In the genomic region with DNA sequence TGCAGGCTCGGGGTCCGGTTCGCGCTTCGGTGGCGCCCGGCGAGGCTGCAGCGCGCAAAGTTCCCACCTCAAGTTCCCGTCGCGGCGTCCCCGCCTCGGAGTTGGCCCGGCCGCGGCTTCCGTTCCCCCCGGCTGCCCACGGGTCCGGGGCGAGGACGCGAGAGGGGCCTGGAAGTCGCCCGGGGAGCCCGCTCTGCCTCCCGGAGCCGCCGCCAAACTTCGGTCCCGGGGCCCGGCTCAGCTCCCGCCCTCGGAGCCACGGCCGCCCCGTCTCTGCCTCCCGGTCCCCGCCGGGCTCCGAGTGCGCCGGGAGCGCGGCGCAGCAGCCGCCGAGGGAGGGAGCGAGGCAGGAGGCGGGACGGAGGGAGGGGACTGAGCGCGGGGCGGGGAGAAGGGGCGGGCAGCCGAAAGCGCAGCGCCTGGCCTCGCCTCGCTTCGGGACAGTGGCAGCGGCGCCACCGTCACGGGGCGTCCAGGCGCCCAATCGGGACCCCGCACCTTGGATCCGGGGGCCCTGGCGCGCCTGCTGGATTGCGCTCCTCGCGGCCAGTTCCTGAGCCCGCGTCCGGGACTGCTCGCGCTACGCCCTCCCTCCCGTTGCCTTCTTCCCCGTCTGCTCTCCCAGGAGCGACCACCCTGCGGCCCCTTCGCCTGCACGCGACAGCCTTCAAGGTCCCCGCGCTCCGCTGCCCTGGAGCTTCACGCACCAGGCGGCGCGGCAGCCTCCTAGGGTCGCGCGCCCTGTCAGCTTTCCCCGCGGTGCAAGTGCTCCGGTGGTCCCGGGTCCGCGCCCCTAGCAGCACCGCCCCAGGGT, we compare ENCODE assay signal across 8 cellular contexts. TPM values are rescaled to one million over a fixed set of nuclear protein-coding genes. Genes with fewer than 3 reads are reported as not detected.
A peak's percentile ranks its signal among the peaks of the same experiment; 100 is the strongest.
DNase-seq lines count a peak whose midpoint lies in the region; ATAC-seq and TF ChIP-seq lines count a peak whose summit lies in the region.

A gene with protein sequence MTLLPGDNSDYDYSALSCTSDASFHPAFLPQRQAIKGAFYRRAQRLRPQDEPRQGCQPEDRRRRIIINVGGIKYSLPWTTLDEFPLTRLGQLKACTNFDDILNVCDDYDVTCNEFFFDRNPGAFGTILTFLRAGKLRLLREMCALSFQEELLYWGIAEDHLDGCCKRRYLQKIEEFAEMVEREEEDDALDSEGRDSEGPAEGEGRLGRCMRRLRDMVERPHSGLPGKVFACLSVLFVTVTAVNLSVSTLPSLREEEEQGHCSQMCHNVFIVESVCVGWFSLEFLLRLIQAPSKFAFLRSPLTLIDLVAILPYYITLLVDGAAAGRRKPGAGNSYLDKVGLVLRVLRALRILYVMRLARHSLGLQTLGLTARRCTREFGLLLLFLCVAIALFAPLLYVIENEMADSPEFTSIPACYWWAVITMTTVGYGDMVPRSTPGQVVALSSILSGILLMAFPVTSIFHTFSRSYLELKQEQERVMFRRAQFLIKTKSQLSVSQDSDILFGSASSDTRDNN (minus strand): TSS at position 305 of the 814 bp plus-strand sequence. CDS start 12,769 bp downstream, outside the sequence.

- H3K27ac Mint-ChIP-seq in activated naive CD8-positive, alpha-beta T cell treated with anti-CD3 and anti-CD28 coated beads, Interleukin-2, amount 10 ng/mL, durations not matched to agents 7 days and 5 days: no peak within 1 kb of the TSS

- H3K9me3 Mint-ChIP-seq in activated naive CD8-positive, alpha-beta T cell treated with anti-CD3 and anti-CD28 coated beads, Interleukin-2, amount 10 ng/mL, durations not matched to agents 7 days and 5 days: no peaks in the 10 kb centered on the region

- DNase-seq in AG10803 (ENCODE audit: low read depth) (peak; percentile 77), H4 (ENCODE audit: low spot score) (peak; percentile 64), cardiac muscle cell (ENCODE audit: low read depth in 1 of 2, low spot score in 1 of 2) (peak; percentile 81 to 95), posterior cingulate gyrus (peak in 9 of 10 donors; percentile 43 to 93 (median 69)), NK-92 (lab: John Stamatoyannopoulos, UW; ENCODE audit: unreplicated experiment) (no peak)
- DNase-seq in activated naive CD8-positive, alpha-beta T cell treated with anti-CD3 and anti-CD28 coated beads, Interleukin-2, amount 10 ng/mL, durations not matched to agents 7 days and 5 days: peak; percentile 68

- peak within 1 kb of the TSS; percentile 65 for H3K4me3 ChIP-seq in AG10803 (ENCODE audit: low read length)
- H3K4me3 ChIP-seq in cardiac muscle cell: peak within 1 kb of the TSS; percentile 60

- TF ChIP-seq CTCF in AG10803 (conservative IDR thresholded peaks at IDR 0.05; ENCODE audit: low read length): no peak
- no peak for TF ChIP-seq CTCF in cardiac muscle cell (IDR thresholded peaks at IDR 0.05; ENCODE audit: low read depth, low read length)

- H3K27me3 ChIP-seq in cardiac muscle cell: peaks cover 5% of the 10 kb centered on the region

- peaks cover 29% of the 10 kb centered on the region for H3K4me1 ChIP-seq in cardiac muscle cell (ENCODE audit: low read depth)

- no peak within 1 kb of the TSS for H3K27ac ChIP-seq in cardiac muscle cell

- H3K36me3 ChIP-seq in cardiac muscle cell: no peaks in the 10 kb centered on the region

- H3K9me3 ChIP-seq in cardiac muscle cell (ENCODE audit: low read depth): no peaks in the 10 kb centered on the region

- ATAC-seq in activated naive CD8-positive, alpha-beta T cell treated with anti-CD3 and anti-CD28 coated beads, Interleukin-2, amount 10 ng/mL, durations not matched to agents 7 days and 5 days (ENCODE audit: low read depth): peak; percentile 89
- no peak for ATAC-seq in HG03039 (IDR thresholded peaks at IDR 0.05; ENCODE audit: unreplicated experiment)

- no peaks in the 10 kb centered on the region for H3K36me3 Mint-ChIP-seq in activated naive CD8-positive, alpha-beta T cell treated with anti-CD3 and anti-CD28 coated beads, Interleukin-2, amount 10 ng/mL, durations not matched to agents 7 days and 5 days

- peaks cover 71% of the 10 kb centered on the region for H3K27me3 Mint-ChIP-seq in activated naive CD8-positive, alpha-beta T cell treated with anti-CD3 and anti-CD28 coated beads, Interleukin-2, amount 10 ng/mL, durations not matched to agents 7 days and 5 days

- peaks cover 6% of the 10 kb centered on the region for H3K4me1 Mint-ChIP-seq in activated naive CD8-positive, alpha-beta T cell treated with anti-CD3 and anti-CD28 coated beads, Interleukin-2, amount 10 ng/mL, durations not matched to agents 7 days and 5 days

- POLR2A ChIA-PET in activated naive CD8-positive, alpha-beta T cell treated with anti-CD3 and anti-CD28 coated beads, Interleukin-2, amount 10 ng/mL, durations not matched to agents 7 days and 5 days (lab: Charles Lee): no interaction called here

- intact Hi-C loops in posterior cingulate gyrus (cut with DNase I): no loop called here

- peak within 1 kb of the TSS; percentile 60 for H3K4me3 Mint-ChIP-seq in activated naive CD8-positive, alpha-beta T cell treated with anti-CD3 and anti-CD28 coated beads, Interleukin-2, amount 10 ng/mL, durations not matched to agents 7 days and 5 days

TF ChIP-seq in PFSK-1, 5 proteins besides CTCF, POLR2A, EP300 and RAD21:
- TF ChIP-seq SIN3A (IDR thresholded peaks at IDR 0.05; ENCODE audit: borderline replicate concordance, insufficient read depth, low read length) (no peak), TAF1 (IDR thresholded peaks at IDR 0.05; ENCODE audit: borderline replicate concordance, insufficient read depth, low read length) (peak; percentile 75; the same call in 1 of the 2 replicates), POLR2AphosphoS5 (IDR thresholded peaks at IDR 0.05; ENCODE audit: low read depth, low read length) (peak; percentile 95), FOXP2 (optimal IDR thresholded peaks at IDR 0.05; ENCODE audit: borderline replicate concordance, extremely low read depth, extremely low read length, insufficient read depth) (no peak)
- TF ChIP-seq, protein P1, sequence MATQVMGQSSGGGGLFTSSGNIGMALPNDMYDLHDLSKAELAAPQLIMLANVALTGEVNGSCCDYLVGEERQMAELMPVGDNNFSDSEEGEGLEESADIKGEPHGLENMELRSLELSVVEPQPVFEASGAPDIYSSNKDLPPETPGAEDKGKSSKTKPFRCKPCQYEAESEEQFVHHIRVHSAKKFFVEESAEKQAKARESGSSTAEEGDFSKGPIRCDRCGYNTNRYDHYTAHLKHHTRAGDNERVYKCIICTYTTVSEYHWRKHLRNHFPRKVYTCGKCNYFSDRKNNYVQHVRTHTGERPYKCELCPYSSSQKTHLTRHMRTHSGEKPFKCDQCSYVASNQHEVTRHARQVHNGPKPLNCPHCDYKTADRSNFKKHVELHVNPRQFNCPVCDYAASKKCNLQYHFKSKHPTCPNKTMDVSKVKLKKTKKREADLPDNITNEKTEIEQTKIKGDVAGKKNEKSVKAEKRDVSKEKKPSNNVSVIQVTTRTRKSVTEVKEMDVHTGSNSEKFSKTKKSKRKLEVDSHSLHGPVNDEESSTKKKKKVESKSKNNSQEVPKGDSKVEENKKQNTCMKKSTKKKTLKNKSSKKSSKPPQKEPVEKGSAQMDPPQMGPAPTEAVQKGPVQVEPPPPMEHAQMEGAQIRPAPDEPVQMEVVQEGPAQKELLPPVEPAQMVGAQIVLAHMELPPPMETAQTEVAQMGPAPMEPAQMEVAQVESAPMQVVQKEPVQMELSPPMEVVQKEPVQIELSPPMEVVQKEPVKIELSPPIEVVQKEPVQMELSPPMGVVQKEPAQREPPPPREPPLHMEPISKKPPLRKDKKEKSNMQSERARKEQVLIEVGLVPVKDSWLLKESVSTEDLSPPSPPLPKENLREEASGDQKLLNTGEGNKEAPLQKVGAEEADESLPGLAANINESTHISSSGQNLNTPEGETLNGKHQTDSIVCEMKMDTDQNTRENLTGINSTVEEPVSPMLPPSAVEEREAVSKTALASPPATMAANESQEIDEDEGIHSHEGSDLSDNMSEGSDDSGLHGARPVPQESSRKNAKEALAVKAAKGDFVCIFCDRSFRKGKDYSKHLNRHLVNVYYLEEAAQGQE (IDR thresholded peaks at IDR 0.05; ENCODE audit: insufficient read depth in 1 of 2, low read depth in 2 of 2, low read length in 2 of 2): no peak

RNA-seq across cellular contexts. Expression of the gene that starts here (rescaled TPM):
- total RNA-seq in H4 (2014; rRNA removed; shearing (Covaris generic)): 11.3 and 24.5 TPM in 2 replicates
- polyA plus RNA-seq in PFSK-1 (2012; ENCODE audit: insufficient read length, low read depth): 143 TPM
- not detected for total RNA-seq in activated naive CD8-positive, alpha-beta T cell treated with anti-CD3 and anti-CD28 coated beads, Interleukin-2, amount 10 ng/mL, durations not matched to agents 7 days and 5 days
- total RNA-seq in cardiac muscle cell: 72.0 and 129 TPM in 2 replicates
- 34.1 and 60.1 TPM in 2 replicates for polyA plus RNA-seq in cardiac muscle cell

Comparison
In these comparisons a context has a peak if more than half of its experiments do, and no peak if none do; other contexts are left out.
1. RNA of the gene that starts here (total RNA-seq): 72.0 to 129 TPM in cardiac muscle cell and 11.3 to 24.5 TPM in H4; not detected in activated naive CD8-positive, alpha-beta T cell treated with anti-CD3 and anti-CD28 coated beads, Interleukin-2, amount 10 ng/mL, durations not matched to agents 7 days and 5 days; every median in the first group is over 10 times any median in the second.
2. Peak in DNase-seq and ATAC-seq in activated naive CD8-positive, alpha-beta T cell treated with anti-CD3 and anti-CD28 coated beads, Interleukin-2, amount 10 ng/mL, durations not matched to agents 7 days and 5 days; RNA of the gene not detected or under 1 TPM.